1 cellular context compared by ENCODE assay signal in the genomic region with DNA sequence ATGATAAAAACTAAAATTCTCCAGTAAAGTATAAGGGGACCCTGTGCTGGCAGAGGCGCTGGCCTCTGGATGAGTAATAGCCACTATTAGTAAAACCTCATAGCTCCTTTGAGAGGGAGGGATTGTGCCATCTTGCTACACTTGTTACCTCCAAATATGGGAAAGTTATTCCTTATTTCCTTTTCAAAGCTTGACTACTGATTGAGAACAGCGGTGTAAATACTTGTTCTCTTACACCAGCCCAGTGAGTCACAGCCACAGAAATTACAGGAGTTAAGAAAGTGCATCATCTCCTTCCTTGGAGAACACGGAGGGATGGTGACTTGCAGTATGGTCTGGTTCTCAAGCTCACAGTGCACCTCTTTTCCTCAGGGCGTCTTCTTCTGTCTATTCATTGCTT.
TF ChIP-seq lines count a peak whose summit lies in the region.

No MANE protein-coding gene starts in this region.

TF ChIP-seq in SK-N-SH, 30 proteins besides CTCF, POLR2A, EP300 and RAD21 (continued from another document):
- TF ChIP-seq, protein P1, sequence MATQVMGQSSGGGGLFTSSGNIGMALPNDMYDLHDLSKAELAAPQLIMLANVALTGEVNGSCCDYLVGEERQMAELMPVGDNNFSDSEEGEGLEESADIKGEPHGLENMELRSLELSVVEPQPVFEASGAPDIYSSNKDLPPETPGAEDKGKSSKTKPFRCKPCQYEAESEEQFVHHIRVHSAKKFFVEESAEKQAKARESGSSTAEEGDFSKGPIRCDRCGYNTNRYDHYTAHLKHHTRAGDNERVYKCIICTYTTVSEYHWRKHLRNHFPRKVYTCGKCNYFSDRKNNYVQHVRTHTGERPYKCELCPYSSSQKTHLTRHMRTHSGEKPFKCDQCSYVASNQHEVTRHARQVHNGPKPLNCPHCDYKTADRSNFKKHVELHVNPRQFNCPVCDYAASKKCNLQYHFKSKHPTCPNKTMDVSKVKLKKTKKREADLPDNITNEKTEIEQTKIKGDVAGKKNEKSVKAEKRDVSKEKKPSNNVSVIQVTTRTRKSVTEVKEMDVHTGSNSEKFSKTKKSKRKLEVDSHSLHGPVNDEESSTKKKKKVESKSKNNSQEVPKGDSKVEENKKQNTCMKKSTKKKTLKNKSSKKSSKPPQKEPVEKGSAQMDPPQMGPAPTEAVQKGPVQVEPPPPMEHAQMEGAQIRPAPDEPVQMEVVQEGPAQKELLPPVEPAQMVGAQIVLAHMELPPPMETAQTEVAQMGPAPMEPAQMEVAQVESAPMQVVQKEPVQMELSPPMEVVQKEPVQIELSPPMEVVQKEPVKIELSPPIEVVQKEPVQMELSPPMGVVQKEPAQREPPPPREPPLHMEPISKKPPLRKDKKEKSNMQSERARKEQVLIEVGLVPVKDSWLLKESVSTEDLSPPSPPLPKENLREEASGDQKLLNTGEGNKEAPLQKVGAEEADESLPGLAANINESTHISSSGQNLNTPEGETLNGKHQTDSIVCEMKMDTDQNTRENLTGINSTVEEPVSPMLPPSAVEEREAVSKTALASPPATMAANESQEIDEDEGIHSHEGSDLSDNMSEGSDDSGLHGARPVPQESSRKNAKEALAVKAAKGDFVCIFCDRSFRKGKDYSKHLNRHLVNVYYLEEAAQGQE (IDR thresholded peaks at IDR 0.05; ENCODE audit: low read depth, low read length) = no peak
- TF ChIP-seq RFX5 (IDR thresholded peaks at IDR 0.05; ENCODE audit: low read length) (no peak), YY1 (IDR thresholded peaks at IDR 0.05; ENCODE audit: low read depth) (no peak), ELF1 (IDR thresholded peaks at IDR 0.05) (no peak), NRF1 (IDR thresholded peaks at IDR 0.05; ENCODE audit: low read depth, low read length) (no peak), TEAD4 (IDR thresholded peaks at IDR 0.05; ENCODE audit: borderline replicate concordance, insufficient read depth) (no peak), ZBTB33 (IDR thresholded peaks at IDR 0.05; ENCODE audit: borderline replicate concordance, low read depth) (no peak), EZH2phosphoT487 (IDR thresholded peaks at IDR 0.05; ENCODE audit: borderline replicate concordance, low read depth) (no peak), RCOR1 (IDR thresholded peaks at IDR 0.05; ENCODE audit: low read length) (no peak), NFIC (IDR thresholded peaks at IDR 0.05; ENCODE audit: borderline replicate concordance) (peak; percentile 34; the same call in 1 of the 2 replicates), SMC3 (IDR thresholded peaks at IDR 0.05; ENCODE audit: low read depth, low read length) (no peak), PBX3 (IDR thresholded peaks at IDR 0.05) (peak; percentile 76), CHD2 (IDR thresholded peaks at IDR 0.05; ENCODE audit: low read length, partially characterized antibody) (no peak), MXI1 (IDR thresholded peaks at IDR 0.05; ENCODE audit: low read depth, low read length) (no peak), MEF2A (IDR thresholded peaks at IDR 0.05; ENCODE audit: borderline replicate concordance, low read depth) (no peak), SIN3A (IDR thresholded peaks at IDR 0.05; ENCODE audit: borderline replicate concordance, low read depth, low read length) (no peak), GATA2 (CRISPR knock-in tag; IDR thresholded peaks at IDR 0.05) (no peak), FOXJ3 (CRISPR knock-in tag; IDR thresholded peaks at IDR 0.05) (no peak), POLR2AphosphoS5 (IDR thresholded peaks at IDR 0.05; ENCODE audit: low read depth, low read length) (no peak; the same call in 1 of the 2 replicates), USF2 (IDR thresholded peaks at IDR 0.05; ENCODE audit: borderline replicate concordance, low read depth, low read length) (no peak), JUND (IDR thresholded peaks at IDR 0.05) (peak; percentile 83), FOXM1 (IDR thresholded peaks at IDR 0.05; ENCODE audit: low read depth) (0 out of 2 replicates have a peak, but pooled peaks have one; percentile 53)
